In the genomic region with DNA sequence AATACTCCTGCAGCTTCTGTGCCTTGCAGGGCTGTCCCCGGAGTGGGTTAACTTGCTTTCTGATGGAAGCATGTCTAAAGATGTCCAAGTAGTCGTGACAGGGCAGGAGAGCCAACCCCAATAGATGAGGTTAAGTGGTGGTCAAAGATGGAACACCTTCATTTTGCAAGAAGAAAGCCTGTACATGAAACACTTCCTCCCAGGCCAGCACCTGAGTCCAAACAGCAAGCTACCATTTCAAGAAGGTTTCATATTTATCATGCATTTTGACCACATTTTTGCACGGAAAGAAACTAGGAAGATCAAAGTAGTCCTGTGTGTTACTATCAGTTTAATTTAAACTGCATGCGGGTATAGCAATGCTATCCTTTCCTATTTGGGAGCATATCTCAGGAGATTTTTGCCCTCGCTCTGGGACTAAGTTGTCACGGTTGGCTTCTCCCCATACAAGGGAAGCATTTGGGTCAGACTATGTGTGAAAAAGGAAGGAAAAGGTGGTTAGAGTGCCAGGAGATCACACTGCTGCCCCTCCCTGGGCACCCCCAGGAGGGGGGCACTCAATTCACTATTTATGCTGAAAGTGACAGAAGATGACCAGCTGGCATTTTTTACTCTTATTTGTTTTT, we compare ENCODE assay signal across 10 cellular contexts.
DNase-seq lines count a peak whose midpoint lies in the region; ATAC-seq, FAIRE-seq and TF ChIP-seq lines count a peak whose summit lies in the region.
"Had no signal": no experiment of that assay in that cellular context is flagged by ENCODE, and none has a peak within 500 bp of the region (broad histone marks: within the 10 kb centered on the region; RNA-seq: fewer than 3 reads in every experiment).

No MANE protein-coding gene starts in this region.

- no peak for TF ChIP-seq RAD21 in GM12878 (IDR thresholded peaks at IDR 0.05; ENCODE audit: insufficient read depth, low read depth, low read length)

- BruUV-seq in GM12878 (replicated peaks; lab: Mats Ljungman, UMichigan) = no TSS peak

- no peaks in the 10 kb centered on the region for H3K9me3 ChIP-seq in GM12878 (replicated peaks; ENCODE audit: control insufficient read depth, insufficient read depth, low read length)

- no peaks in the 10 kb centered on the region for H3K27me3 ChIP-seq in GM12878 (replicated peaks in 1 of 2; ENCODE audit: control insufficient read depth in 2 of 2, insufficient read depth in 2 of 2, low read length in 1 of 2)
- H3K27me3 ChIP-seq in rectal smooth muscle tissue (ENCODE audit: control insufficient read depth, insufficient read depth, low read length) = no peaks in the 10 kb centered on the region

- SMC1A ChIA-PET in GM12878 (lab: Charles Lee; ENCODE audit: uncharacterized antibody, unreplicated experiment) = no interaction called here

- CTCF ChIA-PET in GM12878 (lab: Yijun Ruan, JAX) = no interaction called here

- no peaks in the 10 kb centered on the region for H3K79me2 ChIP-seq in GM12878 (ENCODE audit: control insufficient read depth, insufficient read depth, low read length)

- H3K27ac ChIP-seq in GM12878 (ENCODE audit: control insufficient read depth, insufficient read depth) = peak overlapping the region; percentile 54
- no peak overlapping the region for H3K27ac ChIP-seq in rectal smooth muscle tissue (ENCODE audit: low read depth, low read length)
- H3K27ac ChIP-seq: SK-N-MC had no signal

- POLR2A ChIA-PET in GM12878 (lab: Charles Lee) = no interaction called here

- in situ Hi-C loops in GM12878 (cut with MboI) = no loop called here

- TF ChIP-seq EP300 in GM12878 (IDR thresholded peaks at IDR 0.05; ENCODE audit: borderline replicate concordance in 1 of 2, control insufficient read depth in 1 of 2, low read depth in 2 of 2, low read length in 2 of 2) = no peak

- TF ChIP-seq CTCF in GM12878 (IDR thresholded peaks at IDR 0.05 in 2 of 3, conservative IDR thresholded peaks at IDR 0.05 in 1 of 3; ENCODE audit: control insufficient read depth in 2 of 3, extremely low read depth in 1 of 3, insufficient read depth in 1 of 3, low read depth in 3 of 3, low read length in 3 of 3) = no peak

- H3K4me1 ChIP-seq in GM12878 (ENCODE audit: control insufficient read depth, insufficient read depth, low read length) (peaks cover 9% of the 10 kb centered on the region), rectal smooth muscle tissue (ENCODE audit: control insufficient read depth, insufficient read depth, low read length) (no peaks in the 10 kb centered on the region)

- TF ChIP-seq POLR2A in GM12878 (IDR thresholded peaks at IDR 0.05; ENCODE audit: low read depth, low read length) = no peak

- peak overlapping the region; percentile 37; the same call in 1 of the 2 replicates for H3K4me3 ChIP-seq in GM12878
- peak overlapping the region; percentile 45 for H3K4me3 ChIP-seq in rectal smooth muscle tissue (ENCODE audit: low read length)
- H3K4me3 ChIP-seq: SK-N-MC had no signal

- H3K4me2 ChIP-seq in GM12878 (ENCODE audit: control insufficient read depth, insufficient read depth) = peak overlapping the region; percentile 71

- H4K20me1 ChIP-seq in GM12878 (ENCODE audit: control insufficient read depth, insufficient read depth) = no peaks in the 10 kb centered on the region

- H3K9ac ChIP-seq in GM12878 (ENCODE audit: control insufficient read depth, insufficient read depth, low read length) (peak overlapping the region; percentile 22; the same call in 1 of the 2 replicates), rectal smooth muscle tissue (ENCODE audit: low read length) (no peak overlapping the region)

- peak overlapping the region; percentile 35 for H2AFZ ChIP-seq in GM12878 (ENCODE audit: control insufficient read depth, low read depth, low read length)

- WGBS in GM12878 (ENCODE audit: insufficient coverage, insufficient replicate concordance, low lambda C conversion rate, missing lambda C conversion rate) = 29% methylated on average over 6 of the region's 6 CpGs

- H3K36me3 ChIP-seq in GM12878 (ENCODE audit: control insufficient read depth in 2 of 2, insufficient read depth in 2 of 2, low read length in 1 of 2) (no peaks in the 10 kb centered on the region), rectal smooth muscle tissue (ENCODE audit: control insufficient read depth, insufficient read depth, low read length) (no peaks in the 10 kb centered on the region)

- ATAC-seq in HG02973 (IDR thresholded peaks at IDR 0.05; ENCODE audit: unreplicated experiment) (peak; percentile 31), GM12878 (peak; percentile 60)

- DNase-seq in NCI-H748 (lab: John Stamatoyannopoulos, UW; ENCODE audit: unreplicated experiment) (peak; percentile 43), NCI-H748 treated with DMSO at 0.1 percent for 48 hours (lab: John Stamatoyannopoulos, UW) (no peak), GM12878 (ENCODE audit: low read depth, low spot score) (no peak), putamen (ENCODE audit: low spot score) (no peak), COLO829 (ENCODE audit: low spot score) (no peak)
- DNase-seq in stimulated activated CD4-positive, alpha-beta T cell treated with anti-CD3 and anti-CD28 coated beads, Interleukin-4, amount 100 ng/mL, for 1 hour = no peak

- RAD21 ChIA-PET in GM12878 (lab: Charles Lee; ENCODE audit: unreplicated experiment) = no interaction called here

- peak; percentile 27 for FAIRE-seq in GM12878 (lab: Jason Lieb, UNC)
- FAIRE-seq: A204.1 had no signal

- intact Hi-C loops in GM12878 (cut with micrococcal nuclease; ENCODE audit: unreplicated experiment) = no loop called here

TF ChIP-seq in GM12878, 131 proteins besides CTCF, POLR2A, EP300 and RAD21 (continues in another document):
- TF ChIP-seq, protein P1, sequence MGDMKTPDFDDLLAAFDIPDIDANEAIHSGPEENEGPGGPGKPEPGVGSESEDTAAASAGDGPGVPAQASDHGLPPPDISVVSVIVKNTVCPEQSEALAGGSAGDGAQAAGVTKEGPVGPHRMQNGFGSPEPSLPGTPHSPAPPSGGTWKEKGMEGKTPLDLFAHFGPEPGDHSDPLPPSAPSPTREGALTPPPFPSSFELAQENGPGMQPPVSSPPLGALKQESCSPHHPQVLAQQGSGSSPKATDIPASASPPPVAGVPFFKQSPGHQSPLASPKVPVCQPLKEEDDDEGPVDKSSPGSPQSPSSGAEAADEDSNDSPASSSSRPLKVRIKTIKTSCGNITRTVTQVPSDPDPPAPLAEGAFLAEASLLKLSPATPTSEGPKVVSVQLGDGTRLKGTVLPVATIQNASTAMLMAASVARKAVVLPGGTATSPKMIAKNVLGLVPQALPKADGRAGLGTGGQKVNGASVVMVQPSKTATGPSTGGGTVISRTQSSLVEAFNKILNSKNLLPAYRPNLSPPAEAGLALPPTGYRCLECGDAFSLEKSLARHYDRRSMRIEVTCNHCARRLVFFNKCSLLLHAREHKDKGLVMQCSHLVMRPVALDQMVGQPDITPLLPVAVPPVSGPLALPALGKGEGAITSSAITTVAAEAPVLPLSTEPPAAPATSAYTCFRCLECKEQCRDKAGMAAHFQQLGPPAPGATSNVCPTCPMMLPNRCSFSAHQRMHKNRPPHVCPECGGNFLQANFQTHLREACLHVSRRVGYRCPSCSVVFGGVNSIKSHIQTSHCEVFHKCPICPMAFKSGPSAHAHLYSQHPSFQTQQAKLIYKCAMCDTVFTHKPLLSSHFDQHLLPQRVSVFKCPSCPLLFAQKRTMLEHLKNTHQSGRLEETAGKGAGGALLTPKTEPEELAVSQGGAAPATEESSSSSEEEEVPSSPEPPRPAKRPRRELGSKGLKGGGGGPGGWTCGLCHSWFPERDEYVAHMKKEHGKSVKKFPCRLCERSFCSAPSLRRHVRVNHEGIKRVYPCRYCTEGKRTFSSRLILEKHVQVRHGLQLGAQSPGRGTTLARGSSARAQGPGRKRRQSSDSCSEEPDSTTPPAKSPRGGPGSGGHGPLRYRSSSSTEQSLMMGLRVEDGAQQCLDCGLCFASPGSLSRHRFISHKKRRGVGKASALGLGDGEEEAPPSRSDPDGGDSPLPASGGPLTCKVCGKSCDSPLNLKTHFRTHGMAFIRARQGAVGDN (IDR thresholded peaks at IDR 0.05) = no peak
- TF ChIP-seq KAT2A (conservative IDR thresholded peaks at IDR 0.05; ENCODE audit: control insufficient read depth, low read depth, low read length) (no peak), DPF2 (IDR thresholded peaks at IDR 0.05) (no peak), PAX5 (IDR thresholded peaks at IDR 0.05; ENCODE audit: borderline replicate concordance, low read depth, low read length) (peak; percentile 76; the same call in 1 of the 2 replicates)
- TF ChIP-seq, protein P2, sequence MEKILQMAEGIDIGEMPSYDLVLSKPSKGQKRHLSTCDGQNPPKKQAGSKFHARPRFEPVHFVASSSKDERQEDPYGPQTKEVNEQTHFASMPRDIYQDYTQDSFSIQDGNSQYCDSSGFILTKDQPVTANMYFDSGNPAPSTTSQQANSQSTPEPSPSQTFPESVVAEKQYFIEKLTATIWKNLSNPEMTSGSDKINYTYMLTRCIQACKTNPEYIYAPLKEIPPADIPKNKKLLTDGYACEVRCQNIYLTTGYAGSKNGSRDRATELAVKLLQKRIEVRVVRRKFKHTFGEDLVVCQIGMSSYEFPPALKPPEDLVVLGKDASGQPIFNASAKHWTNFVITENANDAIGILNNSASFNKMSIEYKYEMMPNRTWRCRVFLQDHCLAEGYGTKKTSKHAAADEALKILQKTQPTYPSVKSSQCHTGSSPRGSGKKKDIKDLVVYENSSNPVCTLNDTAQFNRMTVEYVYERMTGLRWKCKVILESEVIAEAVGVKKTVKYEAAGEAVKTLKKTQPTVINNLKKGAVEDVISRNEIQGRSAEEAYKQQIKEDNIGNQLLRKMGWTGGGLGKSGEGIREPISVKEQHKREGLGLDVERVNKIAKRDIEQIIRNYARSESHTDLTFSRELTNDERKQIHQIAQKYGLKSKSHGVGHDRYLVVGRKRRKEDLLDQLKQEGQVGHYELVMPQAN (conservative IDR thresholded peaks at IDR 0.05) = no peak
